In the genomic region with DNA sequence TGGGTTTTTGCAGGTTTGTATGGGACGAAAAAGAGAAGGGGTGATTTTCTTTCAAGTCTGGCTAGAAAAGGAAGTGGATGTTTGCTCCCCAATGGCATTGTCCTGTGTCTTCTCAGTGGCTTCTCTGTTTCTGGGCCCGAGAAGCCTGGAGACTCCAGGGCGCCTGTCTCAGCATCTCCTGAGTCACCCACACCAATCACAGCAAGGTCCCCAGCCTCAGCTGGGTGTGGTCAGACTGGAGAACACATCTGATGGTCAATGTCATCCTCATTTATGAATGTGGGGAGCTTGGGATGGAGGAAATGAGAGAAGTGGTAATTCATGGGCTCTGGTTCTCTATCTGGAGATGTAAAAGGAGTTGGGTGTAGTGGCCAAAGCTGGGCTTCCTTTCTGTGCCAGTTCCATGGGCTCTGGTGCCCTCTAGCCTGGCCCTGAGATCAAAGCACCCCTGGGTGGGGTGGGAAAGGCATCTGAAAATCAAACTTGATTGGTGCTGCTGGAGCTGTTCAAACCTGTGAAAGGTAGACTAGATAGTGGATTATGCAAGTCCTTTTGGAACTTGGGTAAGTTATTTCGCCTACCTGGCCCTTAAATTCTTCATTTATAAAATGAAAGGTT, we compare ENCODE assay signal across 1 cellular context.
TF ChIP-seq lines count a peak whose summit lies in the region.

No MANE protein-coding gene starts in this region.

TF ChIP-seq in GM12878, 131 proteins besides CTCF, POLR2A, EP300 and RAD21:
- TF ChIP-seq, protein P1, sequence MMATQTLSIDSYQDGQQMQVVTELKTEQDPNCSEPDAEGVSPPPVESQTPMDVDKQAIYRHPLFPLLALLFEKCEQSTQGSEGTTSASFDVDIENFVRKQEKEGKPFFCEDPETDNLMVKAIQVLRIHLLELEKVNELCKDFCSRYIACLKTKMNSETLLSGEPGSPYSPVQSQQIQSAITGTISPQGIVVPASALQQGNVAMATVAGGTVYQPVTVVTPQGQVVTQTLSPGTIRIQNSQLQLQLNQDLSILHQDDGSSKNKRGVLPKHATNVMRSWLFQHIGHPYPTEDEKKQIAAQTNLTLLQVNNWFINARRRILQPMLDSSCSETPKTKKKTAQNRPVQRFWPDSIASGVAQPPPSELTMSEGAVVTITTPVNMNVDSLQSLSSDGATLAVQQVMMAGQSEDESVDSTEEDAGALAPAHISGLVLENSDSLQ (IDR thresholded peaks at IDR 0.05): no peak
- TF ChIP-seq SMC3 (IDR thresholded peaks at IDR 0.05; ENCODE audit: borderline replicate concordance, low read length): peak; percentile 63
TF ChIP-seq in GM12878: peak in this region for 1.
